In the genomic region with DNA sequence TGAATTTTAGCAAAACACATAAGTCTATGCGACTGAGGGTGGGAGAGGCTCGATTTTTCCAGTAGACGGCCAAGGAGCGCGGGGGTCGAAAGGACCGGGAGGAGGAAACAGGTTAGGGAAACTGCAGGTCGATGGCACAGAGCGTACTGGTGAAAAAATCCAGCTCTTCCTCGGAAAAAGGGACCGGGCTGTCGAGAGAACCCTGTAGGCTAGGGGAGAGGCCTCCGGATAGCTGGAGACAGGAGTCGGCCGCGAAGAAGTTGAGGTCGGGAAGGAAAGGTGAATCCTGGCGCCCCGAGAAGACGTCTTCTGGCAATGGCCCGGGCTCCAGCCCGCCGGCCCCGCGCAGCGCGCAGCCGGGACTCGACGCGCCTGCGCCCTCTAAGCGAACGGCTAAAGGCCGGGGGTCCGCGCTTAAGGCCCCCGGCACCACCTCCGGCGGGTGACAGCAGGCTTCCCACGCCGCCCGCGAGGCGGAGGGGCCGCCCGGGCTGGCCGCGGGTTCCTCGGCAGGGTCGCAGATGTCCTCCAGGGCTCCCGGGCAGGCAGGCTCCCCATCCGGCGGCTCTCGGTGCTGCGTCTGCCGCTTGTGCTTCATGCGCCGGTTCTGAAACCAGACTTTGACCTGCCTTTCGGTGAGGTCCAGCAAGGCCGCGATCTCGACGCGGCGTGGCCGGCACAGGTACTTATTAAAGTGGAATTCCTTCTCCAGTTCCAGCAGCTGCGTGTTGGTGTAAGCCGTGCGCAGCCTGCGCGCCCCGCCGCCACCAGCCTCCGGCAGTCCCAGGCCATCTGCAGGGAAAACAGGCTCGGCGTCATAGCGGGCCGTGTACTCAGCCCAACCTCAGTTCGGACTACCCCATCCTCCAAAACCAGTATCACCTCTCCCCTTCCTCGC, we compare ENCODE assay signal across 9 cellular contexts. TPM values are rescaled to one million over a fixed set of nuclear protein-coding genes. Genes with fewer than 3 reads are reported as not detected.
DNase-seq lines count a peak whose midpoint lies in the region; ATAC-seq and TF ChIP-seq lines count a peak whose summit lies in the region.
"Had no signal": no experiment of that assay in that cellular context is flagged by ENCODE, and none has a peak within 500 bp of the region (broad histone marks: within the 10 kb centered on the region; RNA-seq: fewer than 3 reads in every experiment).

No MANE protein-coding gene starts in this region.

- H3K4me1 ChIP-seq in CD4-positive, CD25-positive, alpha-beta regulatory T cell (ENCODE audit: control insufficient read depth, insufficient read depth, low read length, poor library complexity, severe bottlenecking) = peaks cover 53% of the 10 kb centered on the region
- H3K4me1 ChIP-seq in NT2/D1 (ENCODE audit: insufficient read depth, insufficient read length) = peaks cover 8% of the 10 kb centered on the region
- H3K4me1 ChIP-seq in parathyroid adenoma = no peaks in the 10 kb centered on the region
- no peaks in the 10 kb centered on the region for H3K4me1 ChIP-seq in OCI-LY7 (ENCODE audit: insufficient read depth, low read length, poor library complexity, severe bottlenecking)

- peak overlapping the region; percentile 98 to 99 (median 98) for H3K4me3 Mint-ChIP-seq in CD4-positive, CD25-positive, alpha-beta regulatory T cell

- peaks cover 51% of the 10 kb centered on the region for H3K27me3 Mint-ChIP-seq in CD4-positive, CD25-positive, alpha-beta regulatory T cell

- no peaks in the 10 kb centered on the region for H3K9me3 Mint-ChIP-seq in CD4-positive, CD25-positive, alpha-beta regulatory T cell

- H3K4me3 ChIP-seq in CD4-positive, CD25-positive, alpha-beta regulatory T cell (ENCODE audit: low read depth, low read length) = peak overlapping the region; percentile 86
- H3K4me3 ChIP-seq in NT2/D1 (ENCODE audit: insufficient read length, low read depth) = peak overlapping the region; percentile 49
- H3K4me3 ChIP-seq in parathyroid adenoma (ENCODE audit: low read depth, low read length) = peak overlapping the region; percentile 97
- no peak overlapping the region for H3K4me3 ChIP-seq in OCI-LY7 (ENCODE audit: low read depth, low read length, poor library complexity, severe bottlenecking)

- no TSS peak for BruUV-seq in OCI-LY7 (replicated peaks; lab: Mats Ljungman, UMichigan)

- POLR2A ChIA-PET in OCI-LY7 (lab: Charles Lee) = no interaction called here

- CTCF ChIA-PET in OCI-LY7 (lab: Charles Lee; ENCODE audit: unreplicated experiment) = no interaction called here

- no peaks in the 10 kb centered on the region for H4K20me1 ChIP-seq in OCI-LY7 (ENCODE audit: insufficient read depth, low read length)

- peak overlapping the region; percentile 65 for H3K4me2 ChIP-seq in parathyroid adenoma (ENCODE audit: low read length)
- H3K4me2 ChIP-seq in OCI-LY7 (ENCODE audit: low read length) = no peak overlapping the region
- H3K4me2 ChIP-seq: KMS-11 had no signal

- peak overlapping the region; percentile 95 to 97 (median 95) for H3K27ac Mint-ChIP-seq in CD4-positive, CD25-positive, alpha-beta regulatory T cell

- no peaks in the 10 kb centered on the region for H3K36me3 ChIP-seq in CD4-positive, CD25-positive, alpha-beta regulatory T cell (ENCODE audit: control insufficient read depth, insufficient read depth, low read length)
- H3K36me3 ChIP-seq in NT2/D1 (ENCODE audit: insufficient read depth, insufficient read length, low read length) = no peaks in the 10 kb centered on the region
- no peaks in the 10 kb centered on the region for H3K36me3 ChIP-seq in parathyroid adenoma (ENCODE audit: control insufficient read depth, insufficient read depth, low read length)
- no peaks in the 10 kb centered on the region for H3K36me3 ChIP-seq in OCI-LY7 (ENCODE audit: insufficient read depth, low read length)

- peaks cover 3% of the 10 kb centered on the region for H3K27me3 ChIP-seq in CD4-positive, CD25-positive, alpha-beta regulatory T cell (ENCODE audit: control insufficient read depth, insufficient read depth, low read length)
- peaks cover 92% of the 10 kb centered on the region for H3K27me3 ChIP-seq in NT2/D1 (ENCODE audit: insufficient read depth, insufficient read length)
- no peaks in the 10 kb centered on the region for H3K27me3 ChIP-seq in parathyroid adenoma (ENCODE audit: control insufficient read depth, insufficient read depth, low read length)

- peak overlapping the region; percentile 86 for H3K27ac ChIP-seq in CD4-positive, CD25-positive, alpha-beta regulatory T cell (ENCODE audit: insufficient read depth, low read length, poor library complexity, severe bottlenecking)
- H3K27ac ChIP-seq in parathyroid adenoma (peak overlapping the region; percentile 40), OCI-LY7 (ENCODE audit: low read depth, low read length, poor library complexity, severe bottlenecking) (no peak overlapping the region)
- H3K27ac ChIP-seq: KMS-11 had no signal

- peak; percentile 34 to 61 for ATAC-seq in CD4-positive, CD25-positive, alpha-beta regulatory T cell (ENCODE audit: low read depth in 2 of 2)
- ATAC-seq in GM21447 (IDR thresholded peaks at IDR 0.05; ENCODE audit: unreplicated experiment) = peak; percentile 40

- H2AFZ ChIP-seq in parathyroid adenoma = peak overlapping the region; percentile 47
- no peak overlapping the region for H2AFZ ChIP-seq in OCI-LY7 (ENCODE audit: low read length)

- H3K36me3 Mint-ChIP-seq in CD4-positive, CD25-positive, alpha-beta regulatory T cell = peaks cover 11% of the 10 kb centered on the region

- no peaks in the 10 kb centered on the region for H3K9me3 ChIP-seq in CD4-positive, CD25-positive, alpha-beta regulatory T cell (ENCODE audit: control insufficient read depth in 2 of 2, low read length in 2 of 2)
- H3K9me3 ChIP-seq in NT2/D1 (ENCODE audit: insufficient read depth, low read length) (no peaks in the 10 kb centered on the region), parathyroid adenoma (ENCODE audit: control insufficient read depth, low read length) (no peaks in the 10 kb centered on the region), OCI-LY7 (ENCODE audit: low read length) (no peaks in the 10 kb centered on the region)

- TF ChIP-seq CTCF in parathyroid adenoma (IDR thresholded peaks at IDR 0.05) = no peak
- TF ChIP-seq CTCF in OCI-LY7 (conservative IDR thresholded peaks at IDR 0.05; ENCODE audit: low read length) = no peak

- no peaks in the 10 kb centered on the region for H3K9me2 ChIP-seq in OCI-LY7 (ENCODE audit: insufficient read depth, low read length)

- peaks cover 12 to 60% (median 27%) of the 10 kb centered on the region in 4 donors for H3K4me1 Mint-ChIP-seq in CD4-positive, CD25-positive, alpha-beta regulatory T cell

- intact Hi-C loops in OCI-LY7 (cut with micrococcal nuclease; ENCODE audit: unreplicated experiment) = no loop called here

- DNase-seq in CD4-positive, CD25-positive, alpha-beta regulatory T cell = peak; percentile 29 to 73 (median 63)
- DNase-seq in NT2/D1 (ENCODE audit: low read depth, low spot score) (no peak), germinal center (ENCODE audit: low spot score) (peak; percentile 63), amniotic stem cell (lab: John Stamatoyannopoulos, UW) (no peak), OCI-LY7 (ENCODE audit: low spot score) (no peak)
- DNase-seq in activated effector memory CD4-positive, alpha-beta T cell treated with Interleukin-2 at 50 U/mL for 16 hours = peak; percentile 49

- H3K9ac ChIP-seq in NT2/D1 (ENCODE audit: insufficient read length, low read depth) (peak overlapping the region; percentile 66), parathyroid adenoma (no peak overlapping the region)
- H3K9ac ChIP-seq: KMS-11 had no signal

- H3K79me2 ChIP-seq in parathyroid adenoma (no peaks in the 10 kb centered on the region), OCI-LY7 (ENCODE audit: insufficient read depth, low read depth, low read length) (no peaks in the 10 kb centered on the region)

RNA-seq across cellular contexts. Expression of a gene that starts 1.7 kb away (rescaled TPM):
- 19.1 TPM for total RNA-seq in CD4-positive, CD25-positive, alpha-beta regulatory T cell
- 10 to 100 TPM; 27.1 to 42.4 (median 32.4) TPM for polyA plus RNA-seq in CD4-positive, CD25-positive, alpha-beta regulatory T cell
- total RNA-seq in OCI-LY7 (2014; rRNA removed; shearing (Covaris generic)) = not detected in 2 replicates
- total RNA-seq in OCI-LY7 (2022) = not detected in 2 replicates

RNA-seq across cellular contexts. Expression of a gene that starts 12.4 kb away (rescaled TPM):
- not detected for total RNA-seq in CD4-positive, CD25-positive, alpha-beta regulatory T cell
- polyA plus RNA-seq in CD4-positive, CD25-positive, alpha-beta regulatory T cell = not detected
- not detected in 2 replicates for total RNA-seq in OCI-LY7 (2014; rRNA removed; shearing (Covaris generic))
- total RNA-seq in OCI-LY7 (2022) = not detected in 2 replicates

RNA-seq across cellular contexts. Expression of a gene that starts 34.9 kb away (rescaled TPM):
- total RNA-seq in CD4-positive, CD25-positive, alpha-beta regulatory T cell = 2.9 TPM
- polyA plus RNA-seq in CD4-positive, CD25-positive, alpha-beta regulatory T cell = under 1 TPM in 2 of 4 donors, not detected in 2; 0.16 to 0.18 TPM
- total RNA-seq in OCI-LY7 (2014; rRNA removed; shearing (Covaris generic)) = 7.2 and 7.4 TPM in 2 replicates
- total RNA-seq in OCI-LY7 (2022) = 8.9 and 9.2 TPM in 2 replicates

RNA-seq across cellular contexts. Expression of a gene that starts 46.8 kb away (rescaled TPM):
- total RNA-seq in CD4-positive, CD25-positive, alpha-beta regulatory T cell = 8.1 TPM
- under 1 TPM in 2 of 4 donors, not detected in 2; 0.05 to 0.16 TPM for polyA plus RNA-seq in CD4-positive, CD25-positive, alpha-beta regulatory T cell
- 7.7 and 14.0 TPM in 2 replicates for total RNA-seq in OCI-LY7 (2014; rRNA removed; shearing (Covaris generic))
- 13.0 and 14.6 TPM in 2 replicates for total RNA-seq in OCI-LY7 (2022)

RNA-seq across cellular contexts. Expression of a gene that starts 50.4 kb away (rescaled TPM):
- not detected for total RNA-seq in CD4-positive, CD25-positive, alpha-beta regulatory T cell
- not detected for polyA plus RNA-seq in CD4-positive, CD25-positive, alpha-beta regulatory T cell
- not detected in 2 replicates for total RNA-seq in OCI-LY7 (2014; rRNA removed; shearing (Covaris generic))
- total RNA-seq in OCI-LY7 (2022) = not detected in 2 replicates

Comparison
In these comparisons a context has a peak if more than half of its experiments do, and no peak if none do; other contexts are left out.
1. DNase-seq: peak in CD4-positive, CD25-positive, alpha-beta regulatory T cell (3 of 3), activated effector memory CD4-positive, alpha-beta T cell treated with Interleukin-2 at 50 U/mL for 16 hours (single experiment) and germinal center (single experiment); none in NT2/D1 (single experiment), amniotic stem cell (single experiment) and OCI-LY7 (single experiment).
2. RNA of a gene that starts 1.7 kb away (total RNA-seq): 19.1 TPM in CD4-positive, CD25-positive, alpha-beta regulatory T cell (single experiment); not detected in OCI-LY7; every median in the first group is over 10 times any median in the second.